ENCODE assay signal across 27 cellular contexts in genomic region chr7:90538405-90538804, GRCh38. TPM values are rescaled to one million over a fixed set of nuclear protein-coding genes. Genes with fewer than 3 reads are reported as not detected.
DNase-seq lines count a peak whose midpoint lies in the region; ATAC-seq and TF ChIP-seq lines count a peak whose summit lies in the region.
"Had no signal": no experiment of that assay in that cellular context is flagged by ENCODE, and none has a peak within 500 bp of the region (broad histone marks: within the 10 kb centered on the region; RNA-seq: fewer than 3 reads in every experiment).

No MANE protein-coding gene starts in this region.

- ATAC-seq in omental fat pad (ENCODE audit: low FRiP score) (peak; percentile 64), GM21619 (IDR thresholded peaks at IDR 0.05; ENCODE audit: unreplicated experiment) (no peak), GM21381 (IDR thresholded peaks at IDR 0.05; ENCODE audit: unreplicated experiment) (no peak)
- ATAC-seq: A549; CD8-positive, alpha-beta T cell had no signal

- DNase-seq in NCI-H226 (peak; percentile 49), amniotic epithelial cell (ENCODE audit: low read depth) (peak; percentile 55), omental fat pad (ENCODE audit: low spot score) (no peak), NCI-H510A treated with DMSO at 0.1 percent for 48 hours (lab: John Stamatoyannopoulos, UW) (no peak)
- DNase-seq: 8988T; ACHN; AML-193; BE2C; C1 segment of cervical spinal cord; Caco-2; Calu3; CD4-positive, alpha-beta memory T cell; CD4-positive, alpha-beta T cell; CD4-positive, CD25-positive, alpha-beta regulatory T cell; CD8-positive, alpha-beta memory T cell; CD8-positive, alpha-beta T cell; COR-L47; DMS 273 treated with DMSO at 0.1 percent for 48 hours; DMS153; DMS53; DMS79; DMS79 treated with DMSO at 0.1 percent for 48 hours; DND-41; EL had no signal

- TF ChIP-seq CTCF in omental fat pad (IDR thresholded peaks at IDR 0.05): no peak

RNA-seq across cellular contexts. Expression of gene CDK14, which starts 57.7 kb away (rescaled TPM):
- total RNA-seq in omental fat pad: 10 to 100 TPM; 25.2 to 40.3 (median 30.8) TPM

Comparison
In these comparisons a context has a peak if more than half of its experiments do, and no peak if none do; other contexts are left out.
1. DNase-seq: peak in NCI-H226 (single experiment) and amniotic epithelial cell (single experiment); none in omental fat pad (single experiment) and NCI-H510A treated with DMSO at 0.1 percent for 48 hours (single experiment).